In the genomic region with DNA sequence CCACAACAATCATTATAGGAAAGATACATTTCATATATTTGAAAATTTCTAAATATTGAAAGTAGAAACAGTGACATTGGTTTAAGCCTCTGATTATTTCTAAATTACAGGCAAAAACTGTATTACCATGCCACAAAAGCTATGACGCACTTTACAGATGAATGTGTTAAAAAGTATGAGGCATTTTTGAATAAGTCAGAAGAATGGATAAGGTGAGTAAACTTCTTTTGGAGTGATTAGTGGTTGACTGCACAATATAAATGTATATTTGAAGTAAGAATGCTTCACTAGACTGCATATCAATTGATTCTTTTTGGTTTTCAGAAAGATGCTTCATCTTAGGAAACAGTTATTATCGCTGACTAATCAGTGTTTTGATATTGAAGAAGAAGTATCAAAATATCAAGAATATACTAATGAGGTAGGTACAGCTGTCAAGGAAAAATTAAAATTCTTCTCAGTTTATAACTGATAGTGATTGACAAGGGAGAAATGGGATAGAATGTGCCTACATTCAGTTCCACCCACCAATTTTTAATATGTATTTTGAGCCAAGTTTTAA, we compare ENCODE assay signal across 21 cellular contexts. TPM values are rescaled to one million over a fixed set of nuclear protein-coding genes. Genes with fewer than 3 reads are reported as not detected.
A peak's percentile ranks its signal among the peaks of the same experiment; 100 is the strongest.
DNase-seq lines count a peak whose midpoint lies in the region; ATAC-seq, FAIRE-seq and TF ChIP-seq lines count a peak whose summit lies in the region.
"Had no signal": no experiment of that assay in that cellular context is flagged by ENCODE, and none has a peak within 500 bp of the region (broad histone marks: within the 10 kb centered on the region; RNA-seq: fewer than 3 reads in every experiment).

No MANE protein-coding gene starts in this region.

- no peak overlapping the region for H3K56ac ChIP-seq in IMR-90 (ENCODE audit: extremely low read depth, insufficient read depth, low read length)

- no peak overlapping the region for H3K4ac ChIP-seq in IMR-90 (ENCODE audit: low read depth, low read length)

- H3K27ac ChIP-seq in IMR-90 (ENCODE audit: insufficient read depth, low read length) (no peak overlapping the region), small intestine (ENCODE audit: low read depth in 1 of 2, low read length in 1 of 2) (no peak overlapping the region)

- H3K4me1 Mint-ChIP-seq in activated CD4-positive, alpha-beta T cell treated with anti-CD3 and anti-CD28 coated beads for 36 hours: peaks cover 19% of the 10 kb centered on the region
- H3K4me1 Mint-ChIP-seq in activated CD4-positive, alpha-beta T cell treated with anti-CD3 and anti-CD28 coated beads, Interleukin-2, amount 10 ng/mL, durations not matched to agents 7 days and 5 days: peaks cover 8% of the 10 kb centered on the region
- H3K4me1 Mint-ChIP-seq in activated T-cell treated with anti-CD3 and anti-CD28 coated beads, Interleukin-2, amount 50 U/mL, for 72 hours (ENCODE audit: low read depth): peaks cover 28% of the 10 kb centered on the region
- H3K4me1 Mint-ChIP-seq in central memory CD8-positive, alpha-beta T cell: peaks cover 8% of the 10 kb centered on the region
- H3K4me1 Mint-ChIP-seq: GM23338, H9 had no signal

- H3K9me3 ChIP-seq in IMR-90 (ENCODE audit: control insufficient read depth, insufficient read depth, low read length): no peaks in the 10 kb centered on the region
- no peaks in the 10 kb centered on the region for H3K9me3 ChIP-seq in small intestine (ENCODE audit: control insufficient read depth, low read depth)

- in situ Hi-C loops in IMR-90 (cut with MboI; ENCODE audit: low sequenced_read_pairs): no loop called here

- H3K36me3 ChIP-seq in IMR-90 (ENCODE audit: control insufficient read depth, insufficient read depth, low read length) (peaks cover 29% of the 10 kb centered on the region), small intestine (ENCODE audit: control insufficient read depth in 2 of 2, insufficient read depth in 2 of 2, low read length in 2 of 2) (peaks cover 7 to 10% of the 10 kb centered on the region in 2 donors)

- no peaks in the 10 kb centered on the region for H3K27me3 Mint-ChIP-seq in activated CD4-positive, alpha-beta T cell treated with anti-CD3 and anti-CD28 coated beads for 36 hours
- H3K27me3 Mint-ChIP-seq in activated CD4-positive, alpha-beta T cell treated with anti-CD3 and anti-CD28 coated beads, Interleukin-2, amount 10 ng/mL, durations not matched to agents 7 days and 5 days: no peaks in the 10 kb centered on the region
- no peaks in the 10 kb centered on the region for H3K27me3 Mint-ChIP-seq in activated T-cell treated with anti-CD3 and anti-CD28 coated beads, Interleukin-2, amount 50 U/mL, for 72 hours (ENCODE audit: low read depth)
- H3K27me3 Mint-ChIP-seq in central memory CD8-positive, alpha-beta T cell: no peaks in the 10 kb centered on the region
- H3K27me3 Mint-ChIP-seq: CD4-positive, alpha-beta memory T cell had no signal

- no peak overlapping the region for H4K91ac ChIP-seq in IMR-90 (ENCODE audit: insufficient read depth, low read depth, low read length)

- no peaks in the 10 kb centered on the region for H4K20me1 ChIP-seq in IMR-90 (ENCODE audit: insufficient read depth, low read length)

- TF ChIP-seq POLR2A in IMR-90 (IDR thresholded peaks at IDR 0.05; ENCODE audit: low read depth, low read length): no peak

- H3K9ac ChIP-seq in IMR-90 (ENCODE audit: low read depth, low read length): no peak overlapping the region

- no peak overlapping the region for H2BK15ac ChIP-seq in IMR-90 (ENCODE audit: low read depth, low read length)

- peak; percentile 36 for ATAC-seq in activated CD4-positive, alpha-beta T cell treated with anti-CD3 and anti-CD28 coated beads for 36 hours
- ATAC-seq in activated T-cell treated with anti-CD3 and anti-CD28 coated beads, Interleukin-2, amount 50 U/mL, for 72 hours (replicated peaks in 1 of 2): peak; percentile 40 to 71
- ATAC-seq in IMR-90 (ENCODE audit: low read depth): no peak
- no peak for ATAC-seq in central memory CD8-positive, alpha-beta T cell (replicated peaks; ENCODE audit: extremely low read depth, poor library complexity, severe bottlenecking)
- ATAC-seq in HG03196 (IDR thresholded peaks at IDR 0.05; ENCODE audit: unreplicated experiment): no peak
- ATAC-seq: GM23338, HCT116 had no signal

- no peaks in the 10 kb centered on the region for H3K9me1 ChIP-seq in IMR-90 (ENCODE audit: insufficient read depth, low read length)

- no peak overlapping the region for H2AK5ac ChIP-seq in IMR-90 (ENCODE audit: low read depth, low read length)

- H3K18ac ChIP-seq in IMR-90 (ENCODE audit: low read depth, low read length): no peak overlapping the region

- H3K4me2 ChIP-seq in IMR-90 (ENCODE audit: low read depth, low read length): no peak overlapping the region
- H3K4me2 ChIP-seq: GM23338 had no signal

- H4K5ac ChIP-seq in IMR-90 (ENCODE audit: low read depth, low read length): no peak overlapping the region

- intact Hi-C loops in activated CD4-positive, alpha-beta T cell treated with anti-CD3 and anti-CD28 coated beads for 36 hours (cut with DNase I, micrococcal nuclease): loop anchor here in 1 of 2 experiments (5.0 kb wide), 1 partner anchor 205 kb away; no protein-coding TSS in a partner anchor
- intact Hi-C loops in IMR-90 (cut with micrococcal nuclease): loop anchor here (5.0 kb wide), 1 partner anchor 65 kb away; no protein-coding TSS in a partner anchor

- TF ChIP-seq RAD21 in IMR-90 (IDR thresholded peaks at IDR 0.05; ENCODE audit: low read length): no peak

- POLR2A ChIA-PET in activated CD4-positive, alpha-beta T cell treated with anti-CD3 and anti-CD28 coated beads for 36 hours (lab: Charles Lee): no interaction called here
- POLR2A ChIA-PET in activated CD4-positive, alpha-beta T cell treated with anti-CD3 and anti-CD28 coated beads, Interleukin-2, amount 10 ng/mL, durations not matched to agents 7 days and 5 days (lab: Charles Lee): no interaction called here
- POLR2A ChIA-PET in IMR-90 (lab: Charles Lee; ENCODE audit: unreplicated experiment): no interaction called here

- H3K27me3 ChIP-seq in IMR-90 (ENCODE audit: control insufficient read depth, insufficient read depth, low read length) (no peaks in the 10 kb centered on the region), small intestine (ENCODE audit: control insufficient read depth in 2 of 2, insufficient read depth in 2 of 2, low read length in 2 of 2) (no peaks in the 10 kb centered on the region)

- dilution Hi-C loops in IMR-90 (cut with HindIII; ENCODE audit: low sequenced_read_pairs, unreplicated experiment): no loop called here

- peaks cover 29% of the 10 kb centered on the region for H3K36me3 Mint-ChIP-seq in activated CD4-positive, alpha-beta T cell treated with anti-CD3 and anti-CD28 coated beads for 36 hours (ENCODE audit: low read depth)
- peaks cover 43% of the 10 kb centered on the region for H3K36me3 Mint-ChIP-seq in activated CD4-positive, alpha-beta T cell treated with anti-CD3 and anti-CD28 coated beads, Interleukin-2, amount 10 ng/mL, durations not matched to agents 7 days and 5 days (ENCODE audit: low read depth)
- peaks cover 5 to 31% of the 10 kb centered on the region in 2 donors for H3K36me3 Mint-ChIP-seq in activated T-cell treated with anti-CD3 and anti-CD28 coated beads, Interleukin-2, amount 50 U/mL, for 72 hours (ENCODE audit: insufficient read depth in 2 of 2)
- peaks cover 58% of the 10 kb centered on the region for H3K36me3 Mint-ChIP-seq in central memory CD8-positive, alpha-beta T cell (ENCODE audit: insufficient read depth)

- H2BK120ac ChIP-seq in IMR-90 (ENCODE audit: low read depth, low read length): no peak overlapping the region

- no peak for TF ChIP-seq CTCF in IMR-90 (conservative IDR thresholded peaks at IDR 0.05; ENCODE audit: low read depth, low read length)

- CTCF ChIA-PET in activated CD4-positive, alpha-beta T cell treated with anti-CD3 and anti-CD28 coated beads for 36 hours (lab: Charles Lee): no interaction called here
- CTCF ChIA-PET in activated CD4-positive, alpha-beta T cell treated with anti-CD3 and anti-CD28 coated beads, Interleukin-2, amount 10 ng/mL, durations not matched to agents 7 days and 5 days (lab: Charles Lee): no interaction called here
- CTCF ChIA-PET in IMR-90 (lab: Yijun Ruan, JAX): no interaction called here

- no CpG with 5 or more reads among the region's 2 CpGs for WGBS in IMR-90 (ENCODE audit: extremely low coverage in 2 of 2, insufficient read length in 1 of 2), 2 experiments
- 90 to 98% (median 93%) methylated on average over 2 of the region's 2 CpGs for WGBS in small intestine, 3 donors

- no peak overlapping the region for H2AFZ ChIP-seq in IMR-90 (replicated peaks; ENCODE audit: low read length, poor library complexity)
- H2AFZ ChIP-seq: GM23338 had no signal

- DNase-seq in activated CD4-positive, alpha-beta T cell treated with anti-CD3 and anti-CD28 coated beads for 36 hours: no peak
- DNase-seq in activated CD4-positive, alpha-beta T cell treated with anti-CD3 and anti-CD28 coated beads, Interleukin-2, amount 10 ng/mL, durations not matched to agents 7 days and 5 days: no peak
- no peak for DNase-seq in activated T-cell treated with anti-CD3 and anti-CD28 coated beads, Interleukin-2, amount 50 U/mL, for 72 hours
- DNase-seq in activated T-cell treated with anti-CD3 and anti-CD28 coated beads, Interleukin-2, amount 50 U/mL, for 1 hour: no peak
- DNase-seq in IMR-90: no peak
- DNase-seq in central memory CD8-positive, alpha-beta T cell (ENCODE audit: low spot score in 2 of 2): no peak
- no peak for DNase-seq in small intestine
- DNase-seq: 8988T; C1 segment of cervical spinal cord; Calu3; CD4-positive, alpha-beta memory T cell; COR-L47; DMS53; DMS79 treated with DMSO at 0.1 percent for 48 hours; GF-D8; H9 had no signal

- H4K8ac ChIP-seq in IMR-90 (ENCODE audit: low read depth in 2 of 2, low read length in 2 of 2): no peak overlapping the region

- no peaks in the 10 kb centered on the region; a peak in 1 of 4 replicates for H3K79me1 ChIP-seq in IMR-90 (ENCODE audit: low read depth in 1 of 2, low read length in 2 of 2)

- BruUV-seq in IMR-90 (replicated peaks; lab: Mats Ljungman, UMichigan): no TSS peak

- H3K4me3 Mint-ChIP-seq in activated CD4-positive, alpha-beta T cell treated with anti-CD3 and anti-CD28 coated beads for 36 hours: no peak overlapping the region
- no peak overlapping the region for H3K4me3 Mint-ChIP-seq in activated CD4-positive, alpha-beta T cell treated with anti-CD3 and anti-CD28 coated beads, Interleukin-2, amount 10 ng/mL, durations not matched to agents 7 days and 5 days
- H3K4me3 Mint-ChIP-seq in activated T-cell treated with anti-CD3 and anti-CD28 coated beads, Interleukin-2, amount 50 U/mL, for 72 hours: peak overlapping the region in 1 of 2 donors; percentile 52
- no peak overlapping the region for H3K4me3 Mint-ChIP-seq in central memory CD8-positive, alpha-beta T cell
- H3K4me3 Mint-ChIP-seq: CD4-positive, alpha-beta memory T cell; GM23338; H9 had no signal

- no peak overlapping the region for H2BK20ac ChIP-seq in IMR-90 (ENCODE audit: low read depth, low read length)

- H3K4me1 ChIP-seq in IMR-90 (ENCODE audit: control insufficient read depth, insufficient read depth, low read length) (no peaks in the 10 kb centered on the region), small intestine (ENCODE audit: control insufficient read depth in 2 of 2, insufficient read depth in 1 of 2, low read depth in 1 of 2, low read length in 1 of 2) (no peaks in the 10 kb centered on the region)

- no peak overlapping the region for H3K23ac ChIP-seq in IMR-90 (ENCODE audit: low read depth, low read length)

- H3K14ac ChIP-seq in IMR-90 (replicated peaks; ENCODE audit: low read depth, low read length): no peak overlapping the region

- no peaks in the 10 kb centered on the region for H3K9me3 Mint-ChIP-seq in activated CD4-positive, alpha-beta T cell treated with anti-CD3 and anti-CD28 coated beads for 36 hours (ENCODE audit: low read depth)
- no peaks in the 10 kb centered on the region for H3K9me3 Mint-ChIP-seq in activated CD4-positive, alpha-beta T cell treated with anti-CD3 and anti-CD28 coated beads, Interleukin-2, amount 10 ng/mL, durations not matched to agents 7 days and 5 days
- no peaks in the 10 kb centered on the region for H3K9me3 Mint-ChIP-seq in activated T-cell treated with anti-CD3 and anti-CD28 coated beads, Interleukin-2, amount 50 U/mL, for 72 hours
- H3K9me3 Mint-ChIP-seq in central memory CD8-positive, alpha-beta T cell: no peaks in the 10 kb centered on the region
- H3K9me3 Mint-ChIP-seq: CD4-positive, alpha-beta memory T cell; GM23338; H9 had no signal

- H2BK5ac ChIP-seq in IMR-90 (ENCODE audit: low read depth, low read length, poor library complexity, severe bottlenecking): no peak overlapping the region

- H2AK9ac ChIP-seq in IMR-90 (replicated peaks; ENCODE audit: low read depth, low read length, poor library complexity): no peak overlapping the region

- H3K27ac Mint-ChIP-seq in activated CD4-positive, alpha-beta T cell treated with anti-CD3 and anti-CD28 coated beads for 36 hours: no peak overlapping the region
- no peak overlapping the region for H3K27ac Mint-ChIP-seq in activated CD4-positive, alpha-beta T cell treated with anti-CD3 and anti-CD28 coated beads, Interleukin-2, amount 10 ng/mL, durations not matched to agents 7 days and 5 days
- peak overlapping the region; percentile 93 for H3K27ac Mint-ChIP-seq in activated T-cell treated with anti-CD3 and anti-CD28 coated beads, Interleukin-2, amount 50 U/mL, for 72 hours
- peak overlapping the region; percentile 25 for H3K27ac Mint-ChIP-seq in central memory CD8-positive, alpha-beta T cell (ENCODE audit: low read depth)
- H3K27ac Mint-ChIP-seq: GM23338, H9 had no signal

- no peak overlapping the region for H3K4me3 ChIP-seq in IMR-90 (ENCODE audit: insufficient read depth, low read depth, low read length)
- H3K4me3 ChIP-seq in small intestine (ENCODE audit: low read depth in 1 of 2, low read length in 2 of 2): no peak overlapping the region
- H3K4me3 ChIP-seq: GM23338 had no signal

- FAIRE-seq in small intestine (lab: Jason Lieb, UNC): no peak
- FAIRE-seq: GM12891, GM18507 had no signal

RNA-seq across cellular contexts. Expression of a gene that starts 45.0 kb away (rescaled TPM):
- 10 to 100 TPM; 14.0 to 15.4 TPM for total RNA-seq in activated CD4-positive, alpha-beta T cell treated with anti-CD3 and anti-CD28 coated beads for 36 hours
- 10 to 100 TPM; 22.7 to 24.1 TPM for total RNA-seq in activated CD4-positive, alpha-beta T cell treated with anti-CD3 and anti-CD28 coated beads, Interleukin-2, amount 10 ng/mL, durations not matched to agents 7 days and 5 days
- total RNA-seq in activated T-cell treated with anti-CD3 and anti-CD28 coated beads, Interleukin-2, amount 50 U/mL, for 72 hours: 10 to 100 TPM; 20.6 to 23.9 TPM
- total RNA-seq in IMR-90 (2012; rRNA removed): 9.9 and 25.3 TPM in 2 replicates
- polyA plus RNA-seq in IMR-90 (2012; rRNA removed) (7.8 and 11.6 TPM in 2 replicates), small intestine (10 to 100 TPM; 12.3 to 23.9 (median 21.9) TPM)
- 0.49 and 0.65 TPM in 2 replicates for polyA plus RNA-seq in IMR-90 (2012; cell fraction: cytosol; rRNA removed)
- 0.85 and 11.8 TPM in 2 replicates for polyA plus RNA-seq in IMR-90 (2012; cell fraction: nucleus; rRNA removed; ENCODE audit: low replicate concordance)

Comparison
In these comparisons a context has a peak if more than half of its experiments do, and no peak if none do; other contexts are left out.
1. ATAC-seq: peak in activated CD4-positive, alpha-beta T cell treated with anti-CD3 and anti-CD28 coated beads for 36 hours (single experiment) and activated T-cell treated with anti-CD3 and anti-CD28 coated beads, Interleukin-2, amount 50 U/mL, for 72 hours (2 of 2); none in IMR-90 (single experiment), central memory CD8-positive, alpha-beta T cell (single experiment) and HG03196 (single experiment).
2. H3K27ac Mint-ChIP-seq: peak in activated T-cell treated with anti-CD3 and anti-CD28 coated beads, Interleukin-2, amount 50 U/mL, for 72 hours (single experiment) and central memory CD8-positive, alpha-beta T cell (single experiment); none in activated CD4-positive, alpha-beta T cell treated with anti-CD3 and anti-CD28 coated beads for 36 hours (single experiment) and activated CD4-positive, alpha-beta T cell treated with anti-CD3 and anti-CD28 coated beads, Interleukin-2, amount 10 ng/mL, durations not matched to agents 7 days and 5 days (single experiment).